In genomic region chr13:66950666-66951065, GRCh38 we compare ENCODE assay signal across 25 cellular contexts.
"Had no signal": no experiment of that assay in that cellular context is flagged by ENCODE, and none has a peak within 500 bp of the region (broad histone marks: within the 10 kb centered on the region; RNA-seq: fewer than 3 reads in every experiment).

No MANE protein-coding gene starts in this region.

- H3K36me3 ChIP-seq: esophagus muscularis mucosa, left ventricle myocardium inferior, neural progenitor cell, right atrium auricular region, thyroid gland, upper lobe of right lung had no signal

- H3K4me3 ChIP-seq: esophagus muscularis mucosa, left ventricle myocardium inferior, lung, neural progenitor cell, right atrium auricular region, smooth muscle cell, thyroid gland, upper lobe of right lung had no signal

- H3K27ac ChIP-seq: esophagus muscularis mucosa, foreskin keratinocyte, left ventricle myocardium inferior, neural progenitor cell, right atrium auricular region, thyroid gland, upper lobe of right lung had no signal

- H3K9ac ChIP-seq: neural progenitor cell had no signal

- DNase-seq: activated CD4-positive, alpha-beta T cell treated with anti-CD3 and anti-CD28 coated beads for 1 hour; activated CD4-positive, alpha-beta T cell treated with anti-CD3 and anti-CD28 coated beads, Interleukin-2, amount 50 U/mL, for 1 hour; activated CD8-positive, alpha-beta T cell treated with anti-CD3 and anti-CD28 coated beads for 36 hours; activated naive CD8-positive, alpha-beta T cell treated with anti-CD3 and anti-CD28 coated beads, Interleukin-2, amount 50 U/mL, for 24 hours; activated T-cell treated with anti-CD3 and anti-CD28 coated beads, Interleukin-2, amount 50 U/mL, for 4 hours; amygdala; caudate nucleus; endodermal cell; foreskin keratinocyte; islet precursor cell; left ventricle myocardium inferior; natural killer cell; occipital lobe; stimulated activated CD4-positive, alpha-beta T cell treated with anti-CD3 and anti-CD28 coated beads, Interleukin-1b, Interleukin-23, amount 100 ng/mL, for 48 hours; stimulated activated CD4-positive, alpha-beta T cell treated with anti-CD3 and anti-CD28 coated beads, Interleukin-4, amount 100 ng/mL, for 4 hours; stimulated activated CD8-positive, alpha-beta memory T cell treated with anti-CD3 and anti-CD28 coated beads, Interleukin-4, amount 100 ng/mL, for 48 hours; stimulated activated naive CD8-positive, alpha-beta T cell treated with anti-CD3 and anti-CD28 coated beads, Interleukin-15, amount 100 ng/mL, for 72 hours; thyroid gland; upper lobe of right lung had no signal

- H3K9me3 ChIP-seq: esophagus muscularis mucosa, left ventricle myocardium inferior, right atrium auricular region, thyroid gland, upper lobe of right lung had no signal

- ATAC-seq: activated CD8-positive, alpha-beta T cell treated with anti-CD3 and anti-CD28 coated beads for 36 hours; activated naive CD8-positive, alpha-beta T cell treated with anti-CD3 and anti-CD28 coated beads, Interleukin-2, amount 50 U/mL, for 24 hours; activated T-cell treated with anti-CD3 and anti-CD28 coated beads, Interleukin-2, amount 50 U/mL, for 4 hours; foreskin keratinocyte; natural killer cell; stimulated activated memory B cell treated with anti-CD40 and anti-IgM and Interleukin-4, amounts not matched to agents 10 μg/mL and 1 μg/mL and 100 μg/mL, for 72 hours; stimulated activated naive CD8-positive, alpha-beta T cell treated with anti-CD3 and anti-CD28 coated beads, Interleukin-15, amount 100 ng/mL, for 72 hours; upper lobe of right lung had no signal

- H3K27me3 ChIP-seq: esophagus muscularis mucosa, foreskin keratinocyte, neural progenitor cell, right atrium auricular region, thyroid gland, upper lobe of right lung had no signal

- H3K4me1 ChIP-seq: foreskin keratinocyte, left ventricle myocardium inferior, neural progenitor cell, right atrium auricular region, thyroid gland, upper lobe of right lung had no signal
